20 cellular contexts compared by ENCODE assay signal in genomic region chr5:89417990-89418820, GRCh38.
DNase-seq lines count a peak whose midpoint lies in the region; ATAC-seq and TF ChIP-seq lines count a peak whose summit lies in the region.
"Had no signal": no experiment of that assay in that cellular context is flagged by ENCODE, and none has a peak within 500 bp of the region (broad histone marks: within the 10 kb centered on the region; RNA-seq: fewer than 3 reads in every experiment).

No MANE protein-coding gene starts in this region.

- H3K36me3 ChIP-seq in PC-9 (ENCODE audit: low read depth) = no peaks in the 10 kb centered on the region
- H3K36me3 ChIP-seq: uterus had no signal

- CTCF ChIA-PET in PC-9 (lab: Charles Lee) = no interaction called here

- BruUV-seq in PC-9 (replicated peaks; lab: Mats Ljungman, UMichigan) = no TSS peak

- no peak overlapping the region for H3K4me2 ChIP-seq in PC-9

- DNase-seq in A172 (ENCODE audit: low spot score) = peak; percentile 13
- peak; percentile 95 for DNase-seq in GOT3 (lab: John Stamatoyannopoulos, UW)
- DNase-seq in UCSD-AML1 (lab: John Stamatoyannopoulos, UW; ENCODE audit: unreplicated experiment) = peak; percentile 7
- peak; percentile 9 for DNase-seq in iPS-NIHi11 (ENCODE audit: low spot score)
- DNase-seq in hypothalamus (lab: John Stamatoyannopoulos, UW) = no peak
- no peak for DNase-seq in PC-9
- DNase-seq: activated CD4-positive, alpha-beta T cell treated with anti-CD3 and anti-CD28 coated beads, Interleukin-2, amount 10 ng/mL, durations not matched to agents 24 days and 14 days; amniotic stem cell; DMS79; foreskin melanocyte; Karpas-422; NCI-H2081 treated with DMSO at 0.1 percent for 48 hours; retina; stimulated activated CD4-positive, alpha-beta T cell treated with anti-CD3 and anti-CD28 coated beads, Interleukin-4, amount 100 ng/mL, for 1 hour; SW 1271; uterus had no signal

- H3K79me2 ChIP-seq in PC-9 (ENCODE audit: low read depth) = no peaks in the 10 kb centered on the region

- TF ChIP-seq CTCF in PC-9 (conservative IDR thresholded peaks at IDR 0.05) = no peak

- intact Hi-C loops in PC-9 (cut with micrococcal nuclease; ENCODE audit: unreplicated experiment) = no loop called here

- H3F3A ChIP-seq in PC-9 (ENCODE audit: insufficient read depth, low read depth) = no peaks in the 10 kb centered on the region

- H3K9me3 ChIP-seq in PC-9 (ENCODE audit: insufficient read depth, low read depth) = no peaks in the 10 kb centered on the region
- H3K9me3 ChIP-seq: uterus had no signal

- no peaks in the 10 kb centered on the region for H3K4me1 ChIP-seq in PC-9 (replicated peaks; ENCODE audit: insufficient read depth)
- H3K4me1 ChIP-seq: uterus had no signal

- no peak overlapping the region for H3K4me3 ChIP-seq in PC-9
- H3K4me3 ChIP-seq: GM12878, uterus had no signal

- H3K27me3 ChIP-seq in PC-9 (ENCODE audit: insufficient read depth, low read depth) = no peaks in the 10 kb centered on the region
- H3K27me3 ChIP-seq: uterus had no signal

- ATAC-seq in HG02759 (IDR thresholded peaks at IDR 0.05; ENCODE audit: unreplicated experiment) (no peak), GM21381 (IDR thresholded peaks at IDR 0.05; ENCODE audit: unreplicated experiment) (no peak)
- ATAC-seq: GM12878; stimulated activated effector memory CD8-positive, alpha-beta T cell treated with anti-CD3 and anti-CD28 coated beads, Interleukin-12 subunit alpha, Interleukin-12 subunit beta, amount 100 ng/mL, for 72 hours had no signal

- no peak overlapping the region for H3K27ac ChIP-seq in PC-9
- H3K27ac ChIP-seq: uterus had no signal

- H2AFZ ChIP-seq in PC-9 = no peak overlapping the region

- POLR2A ChIA-PET in PC-9 (lab: Charles Lee; ENCODE audit: unreplicated experiment) = no interaction called here

- H4K20me1 ChIP-seq in PC-9 (ENCODE audit: insufficient read depth) = no peaks in the 10 kb centered on the region

- H3K9me2 ChIP-seq in PC-9 (ENCODE audit: insufficient read depth) = no peaks in the 10 kb centered on the region

Comparison
In these comparisons a context has a peak if more than half of its experiments do, and no peak if none do; other contexts are left out.
1. DNase-seq: peak in A172 (single experiment), GOT3 (single experiment), UCSD-AML1 (single experiment) and iPS-NIHi11 (single experiment); none in hypothalamus (0 of 51) and PC-9 (0 of 2).